Comparison of ENCODE assay signal across 17 cellular contexts in the genomic region with DNA sequence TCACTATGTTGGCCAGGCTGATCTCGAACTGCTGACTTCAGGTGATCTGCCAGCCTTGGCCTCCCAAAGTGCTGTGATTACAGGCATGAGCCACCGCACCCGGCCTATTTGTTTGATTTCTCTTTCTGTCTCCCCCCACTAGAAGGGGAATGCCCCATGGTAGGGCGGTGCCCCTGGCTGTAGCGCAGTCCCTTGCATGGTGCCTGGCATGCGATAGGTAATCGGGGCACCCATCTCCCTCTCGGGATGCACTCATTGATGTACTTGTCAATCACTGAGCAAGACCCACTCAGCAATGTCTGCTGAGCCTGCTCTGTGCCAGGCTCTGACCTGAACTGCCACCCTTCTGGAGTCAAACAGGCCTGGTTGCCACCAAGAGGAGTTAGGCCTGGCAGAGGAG. TPM values are rescaled to one million over a fixed set of nuclear protein-coding genes. Genes with fewer than 3 reads are reported as not detected.
A peak's percentile ranks its signal among the peaks of the same experiment; 100 is the strongest.
DNase-seq lines count a peak whose midpoint lies in the region; ATAC-seq, FAIRE-seq and TF ChIP-seq lines count a peak whose summit lies in the region.
"Had no signal": no experiment of that assay in that cellular context is flagged by ENCODE, and none has a peak within 500 bp of the region (broad histone marks: within the 10 kb centered on the region; RNA-seq: fewer than 3 reads in every experiment).

No MANE protein-coding gene starts in this region.

- ATAC-seq in esophagus mucosa = peak; percentile 12

- FAIRE-seq in GM12891 (lab: Jason Lieb, UNC) = peak; percentile 69

- H3K9ac ChIP-seq in BLaER1 treated with 17β-estradiol and CSF1 and Interleukin-3, amounts not matched to agents 10 nM and 100 nM = peak overlapping the region; percentile 14 to 74 (median 65); a peak in 17 of 22 replicates

- peaks cover 9 to 72% (median 16%) of the 10 kb centered on the region in 11 experiments; a peak in 20 of 22 replicates for H4K20me1 ChIP-seq in BLaER1 treated with 17β-estradiol and CSF1 and Interleukin-3, amounts not matched to agents 10 nM and 100 nM

- H3K36me3 ChIP-seq in BLaER1 treated with 17β-estradiol and CSF1 and Interleukin-3, amounts not matched to agents 10 nM and 100 nM = peaks cover 6 to 94% (median 72%) of the 10 kb centered on the region in 11 experiments; a peak in 21 of 22 replicates
- H3K36me3 ChIP-seq in neutrophil = peaks cover 4% of the 10 kb centered on the region
- H3K36me3 ChIP-seq: vagina had no signal

- H3K27ac ChIP-seq in BLaER1 treated with 17β-estradiol and CSF1 and Interleukin-3, amounts not matched to agents 10 nM and 100 nM = peak overlapping the region; percentile 77 to 98 (median 95); a peak in 21 of 22 replicates
- peak overlapping the region; percentile 73 for H3K27ac ChIP-seq in neutrophil
- H3K27ac ChIP-seq: SJCRH30, vagina had no signal

- TF ChIP-seq CTCF in neutrophil (IDR thresholded peaks at IDR 0.05) = no peak

- DNase-seq in GM12891 (ENCODE audit: insufficient read length, low spot score) (no peak), SW 1271 (lab: John Stamatoyannopoulos, UW) (no peak), SIG-M5 (lab: John Stamatoyannopoulos, UW) (no peak), kidney glomerular epithelial cell (lab: John Stamatoyannopoulos, UW) (no peak), NCI-H1694 treated with DMSO at 0.1 percent for 48 hours (lab: John Stamatoyannopoulos, UW) (no peak)
- DNase-seq: activated CD4-positive, alpha-beta T cell treated with anti-CD3 and anti-CD28 coated beads, Interleukin-2, amount 10 ng/mL, durations not matched to agents 24 days and 14 days; DMS79; foreskin melanocyte; NCI-H146; NCI-H446 treated with DMSO at 0.1 percent for 48 hours; SJCRH30; stimulated activated CD4-positive, alpha-beta T cell treated with anti-CD3 and anti-CD28 coated beads, Interleukin-4, amount 100 ng/mL, for 24 hours; T1000 had no signal

- peak overlapping the region in 2 of 10 experiments; percentile 1 to 9; a peak in 2 of 20 replicates for H3K4me3 ChIP-seq in BLaER1 treated with 17β-estradiol and CSF1 and Interleukin-3, amounts not matched to agents 10 nM and 100 nM
- H3K4me3 ChIP-seq in neutrophil (ENCODE audit: low read depth in 1 of 2, low read length in 1 of 2) = no peak overlapping the region
- H3K4me3 ChIP-seq: SJCRH30, vagina had no signal

- H3K4me2 ChIP-seq in BLaER1 treated with 17β-estradiol and CSF1 and Interleukin-3, amounts not matched to agents 10 nM and 100 nM = peak overlapping the region; percentile 57 to 100 (median 97)

- TF ChIP-seq POLR2A in GM12891 (IDR thresholded peaks at IDR 0.05; ENCODE audit: low read depth, low read length) = no peak

- peaks cover 82 to 100% (median 97%) of the 10 kb centered on the region in 10 experiments for H3K4me1 ChIP-seq in BLaER1 treated with 17β-estradiol and CSF1 and Interleukin-3, amounts not matched to agents 10 nM and 100 nM
- H3K4me1 ChIP-seq in neutrophil (ENCODE audit: control insufficient read depth in 1 of 2, insufficient read depth in 1 of 2, low read depth in 1 of 2, low read length in 1 of 2) = peaks cover 56 to 71% of the 10 kb centered on the region in 2 experiments
- H3K4me1 ChIP-seq: SJCRH30 had no signal

- peaks cover 0 to 54% (median 32%) of the 10 kb centered on the region in 11 experiments; a peak in 18 of 22 replicates for H3K9me3 ChIP-seq in BLaER1 treated with 17β-estradiol and CSF1 and Interleukin-3, amounts not matched to agents 10 nM and 100 nM (replicated peaks in 1 of 11)
- no peaks in the 10 kb centered on the region for H3K9me3 ChIP-seq in neutrophil
- H3K9me3 ChIP-seq: SJCRH30, vagina had no signal

- H3K27me3 ChIP-seq in BLaER1 treated with 17β-estradiol and CSF1 and Interleukin-3, amounts not matched to agents 10 nM and 100 nM = no peaks in the 10 kb centered on the region
- no peaks in the 10 kb centered on the region for H3K27me3 ChIP-seq in neutrophil
- H3K27me3 ChIP-seq: SJCRH30, vagina had no signal

TF ChIP-seq in GM12891, 5 proteins besides CTCF, POLR2A, EP300 and RAD21:
- TF ChIP-seq SPI1 (IDR thresholded peaks at IDR 0.05; ENCODE audit: low read depth, low read length) = no peak
- TF ChIP-seq PAX5 (IDR thresholded peaks at IDR 0.05; ENCODE audit: insufficient read depth, low read length, severe bottlenecking) = no peak
- no peak for TF ChIP-seq POU2F2 (IDR thresholded peaks at IDR 0.05; ENCODE audit: low read depth, low read length)
- TF ChIP-seq TAF1 (IDR thresholded peaks at IDR 0.05; ENCODE audit: low read depth, low read length) = no peak
- no peak for TF ChIP-seq POLR2AphosphoS5 (IDR thresholded peaks at IDR 0.05; ENCODE audit: low read depth, low read length)

RNA-seq across cellular contexts. Expression of a gene that starts 19.8 kb away (rescaled TPM):
- polyA plus RNA-seq in GM12891 (2012; ENCODE audit: low read depth, missing spikeins) = 78.4 TPM
- total RNA-seq in esophagus mucosa = 79.8 TPM

RNA-seq across cellular contexts. Expression of a gene that starts 36.4 kb away (rescaled TPM):
- 50.4 TPM for polyA plus RNA-seq in GM12891 (2012; ENCODE audit: low read depth, missing spikeins)
- 30.5 TPM for total RNA-seq in esophagus mucosa
